Comparison of ENCODE assay signal across 14 cellular contexts in the genomic region with DNA sequence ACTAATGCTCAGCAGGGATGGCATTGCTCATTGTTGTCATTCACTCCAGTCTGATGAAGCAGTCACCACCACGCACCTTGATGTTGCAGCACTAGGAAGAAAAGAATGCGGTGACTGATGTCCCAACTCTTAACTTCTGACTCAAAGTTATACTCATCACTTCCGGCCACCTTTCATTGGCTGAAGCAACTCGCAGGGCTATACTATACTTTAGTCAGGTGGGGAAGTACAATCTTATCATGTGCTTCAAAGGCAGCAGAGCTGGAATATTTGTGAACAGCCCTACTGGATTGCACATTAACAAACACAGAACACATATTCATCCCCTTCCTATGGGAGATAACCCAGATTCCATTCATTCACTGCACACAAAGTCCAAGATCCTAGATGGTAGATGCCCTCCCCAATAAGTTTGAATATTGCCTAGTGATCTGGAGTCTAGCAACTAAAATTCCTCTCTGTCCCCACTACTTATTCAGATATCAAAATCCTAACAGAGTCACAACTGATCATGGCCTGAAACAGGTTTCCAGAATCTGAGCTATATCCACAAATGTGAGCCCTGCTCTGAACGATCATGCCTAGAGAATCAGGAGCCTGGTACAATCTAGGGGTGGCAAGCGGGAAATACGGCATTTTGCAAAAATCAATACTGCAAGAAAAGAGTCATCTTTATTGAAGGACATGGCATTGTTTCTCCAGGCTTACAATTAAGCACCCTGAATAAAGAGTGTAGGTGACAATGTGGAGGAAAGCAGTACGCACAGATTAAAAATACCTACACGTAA. TPM values are rescaled to one million over a fixed set of nuclear protein-coding genes. Genes with fewer than 3 reads are reported as not detected.
A peak's percentile ranks its signal among the peaks of the same experiment; 100 is the strongest.
DNase-seq lines count a peak whose midpoint lies in the region; ATAC-seq, FAIRE-seq and TF ChIP-seq lines count a peak whose summit lies in the region.
"Had no signal": no experiment of that assay in that cellular context is flagged by ENCODE, and none has a peak within 500 bp of the region (broad histone marks: within the 10 kb centered on the region; RNA-seq: fewer than 3 reads in every experiment).

No MANE protein-coding gene starts in this region.

- no peak for TF ChIP-seq CTCF in OCI-LY7 (conservative IDR thresholded peaks at IDR 0.05; ENCODE audit: low read length)
- TF ChIP-seq CTCF in epithelial cell of esophagus (IDR thresholded peaks at IDR 0.05; ENCODE audit: insufficient read depth, low read depth, low read length, missing control alignments): no peak

- H3K27ac ChIP-seq in OCI-LY7 (ENCODE audit: low read depth, low read length, poor library complexity, severe bottlenecking) (no peak overlapping the region), small intestine (ENCODE audit: low read depth in 1 of 2, low read length in 1 of 2) (no peak overlapping the region)

- peaks cover 8% of the 10 kb centered on the region for H3K4me1 Mint-ChIP-seq in activated T-cell treated with anti-CD3 and anti-CD28 coated beads, Interleukin-2, amount 50 U/mL, for 4 hours (ENCODE audit: low read depth)

- no peaks in the 10 kb centered on the region for H3K79me2 ChIP-seq in OCI-LY7 (ENCODE audit: insufficient read depth, low read depth, low read length)

- H3K27me3 Mint-ChIP-seq in activated T-cell treated with anti-CD3 and anti-CD28 coated beads, Interleukin-2, amount 50 U/mL, for 4 hours (ENCODE audit: low read depth): peaks cover 7% of the 10 kb centered on the region

- peak; percentile 21 to 22 for DNase-seq in activated T-cell treated with anti-CD3 and anti-CD28 coated beads, Interleukin-2, amount 50 U/mL, for 48 hours
- DNase-seq in activated T-cell treated with anti-CD3 and anti-CD28 coated beads, Interleukin-2, amount 50 U/mL, for 4 hours: no peak
- DNase-seq in OCI-LY7 (ENCODE audit: low spot score) (peak; percentile 3), epithelial cell of esophagus (ENCODE audit: low read depth) (peak; percentile 99), small intestine (peak; percentile 17), posterior cingulate gyrus (no peak), Kasumi-1 (lab: John Stamatoyannopoulos, UW) (no peak)
- DNase-seq: activated CD8-positive, alpha-beta memory T cell treated with anti-CD3 and anti-CD28 coated beads, Interleukin-2, amount 50 U/mL, for 4 hours; NCI-H1092; NCI-H774; nephron progenitor cell had no signal

- no peak overlapping the region for H2AFZ ChIP-seq in OCI-LY7 (ENCODE audit: low read length)

- intact Hi-C loops in OCI-LY7 (cut with micrococcal nuclease; ENCODE audit: unreplicated experiment): loop anchor here (10.0 kb wide), 1 partner anchor 402 kb away; no protein-coding TSS in a partner anchor
- intact Hi-C loops in posterior cingulate gyrus (cut with DNase I): loop anchor here (10.0 kb wide), 1 partner anchor 402 kb away; no protein-coding TSS in a partner anchor

- H3K36me3 Mint-ChIP-seq in activated T-cell treated with anti-CD3 and anti-CD28 coated beads, Interleukin-2, amount 50 U/mL, for 4 hours (ENCODE audit: insufficient read depth): no peaks in the 10 kb centered on the region

- H3K9me3 Mint-ChIP-seq in activated T-cell treated with anti-CD3 and anti-CD28 coated beads, Interleukin-2, amount 50 U/mL, for 4 hours: no peaks in the 10 kb centered on the region
- H3K9me3 Mint-ChIP-seq: nephron progenitor cell; T-helper 1 cell treated with Interleukin-12 subunit alpha and Interleukin-12 subunit beta and Interleukin-4 antibody, amounts not matched to agents 30 μg/mL and 1 μg/mL, for 36 hours had no signal

- no peak overlapping the region for H3K4me2 ChIP-seq in OCI-LY7 (ENCODE audit: low read length)

- CTCF ChIA-PET in OCI-LY7 (lab: Charles Lee; ENCODE audit: unreplicated experiment): no interaction called here

- H3K4me3 ChIP-seq in OCI-LY7 (ENCODE audit: low read depth, low read length, poor library complexity, severe bottlenecking) (no peak overlapping the region), epithelial cell of esophagus (ENCODE audit: low read length) (no peak overlapping the region), small intestine (ENCODE audit: low read depth in 1 of 2, low read length in 2 of 2) (no peak overlapping the region)

- BruUV-seq in OCI-LY7 (replicated peaks; lab: Mats Ljungman, UMichigan): no TSS peak

- 77 to 82% (median 82%) methylated on average over 9 of the region's 9 CpGs for WGBS in small intestine, 3 donors

- H3K9me3 ChIP-seq in OCI-LY7 (ENCODE audit: low read length): no peaks in the 10 kb centered on the region
- no peaks in the 10 kb centered on the region for H3K9me3 ChIP-seq in small intestine (ENCODE audit: control insufficient read depth, low read depth)

- no peak for ATAC-seq in activated T-cell treated with anti-CD3 and anti-CD28 coated beads, Interleukin-2, amount 50 U/mL, for 4 hours
- ATAC-seq in HG03025 (IDR thresholded peaks at IDR 0.05; ENCODE audit: low FRiP score, unreplicated experiment): no peak

- H3K4me3 Mint-ChIP-seq in activated T-cell treated with anti-CD3 and anti-CD28 coated beads, Interleukin-2, amount 50 U/mL, for 4 hours: no peak overlapping the region
- H3K4me3 Mint-ChIP-seq: nephron progenitor cell; T-helper 1 cell treated with Interleukin-12 subunit alpha and Interleukin-12 subunit beta and Interleukin-4 antibody, amounts not matched to agents 30 μg/mL and 1 μg/mL, for 36 hours had no signal

- POLR2A ChIA-PET in OCI-LY7 (lab: Charles Lee): no interaction called here

- H3K27me3 ChIP-seq in small intestine (ENCODE audit: control insufficient read depth in 2 of 2, insufficient read depth in 2 of 2, low read length in 2 of 2): no peaks in the 10 kb centered on the region

- H3K36me3 ChIP-seq in OCI-LY7 (ENCODE audit: insufficient read depth, low read length) (no peaks in the 10 kb centered on the region), small intestine (ENCODE audit: control insufficient read depth in 2 of 2, insufficient read depth in 2 of 2, low read length in 2 of 2) (no peaks in the 10 kb centered on the region)

- FAIRE-seq in small intestine (lab: Jason Lieb, UNC): no peak
- FAIRE-seq: G401.6 had no signal

- H3K4me1 ChIP-seq in OCI-LY7 (ENCODE audit: insufficient read depth, low read length, poor library complexity, severe bottlenecking) (peaks cover under 1% of the 10 kb centered on the region), small intestine (ENCODE audit: control insufficient read depth in 2 of 2, insufficient read depth in 1 of 2, low read depth in 1 of 2, low read length in 1 of 2) (no peaks in the 10 kb centered on the region)

- no peaks in the 10 kb centered on the region for H3K9me2 ChIP-seq in OCI-LY7 (ENCODE audit: insufficient read depth, low read length)

- no peaks in the 10 kb centered on the region for H4K20me1 ChIP-seq in OCI-LY7 (ENCODE audit: insufficient read depth, low read length)

RNA-seq across cellular contexts. Expression of a gene that starts 3.4 kb away (rescaled TPM):
- 1 to 10 TPM; 6.6 to 9.5 (median 8.8) TPM for total RNA-seq in activated T-cell treated with anti-CD3 and anti-CD28 coated beads, Interleukin-2, amount 50 U/mL, for 4 hours
- total RNA-seq in OCI-LY7 (2014; rRNA removed; shearing (Covaris generic)): 5.2 and 8.4 TPM in 2 replicates
- total RNA-seq in OCI-LY7 (2022): 3.1 and 6.1 TPM in 2 replicates
- 100 to 1,000 TPM in 1 of 3 donors, 10 to 100 TPM in 2; 66.7 to 104 (median 92.7) TPM for polyA plus RNA-seq in small intestine

Comparison
In these comparisons a context has a peak if more than half of its experiments do, and no peak if none do; other contexts are left out.
1. DNase-seq: peak in activated T-cell treated with anti-CD3 and anti-CD28 coated beads, Interleukin-2, amount 50 U/mL, for 48 hours (2 of 2), OCI-LY7 (single experiment), epithelial cell of esophagus (single experiment) and small intestine (single experiment); none in activated T-cell treated with anti-CD3 and anti-CD28 coated beads, Interleukin-2, amount 50 U/mL, for 4 hours (single experiment), posterior cingulate gyrus (0 of 10) and Kasumi-1 (0 of 2).